In genomic region chr4:176792348-176793059, GRCh38 we compare ENCODE assay signal across 9 cellular contexts. TPM values are rescaled to one million over a fixed set of nuclear protein-coding genes. Genes with fewer than 3 reads are reported as not detected.
DNase-seq lines count a peak whose midpoint lies in the region; ATAC-seq, FAIRE-seq and TF ChIP-seq lines count a peak whose summit lies in the region.
"Had no signal": no experiment of that assay in that cellular context is flagged by ENCODE, and none has a peak within 500 bp of the region (broad histone marks: within the 10 kb centered on the region; RNA-seq: fewer than 3 reads in every experiment).

VEGFC (minus strand) TSS chr4:176792922; CDS start chr4:176792311, 611 bp downstream.

- H3K27me3 ChIP-seq in astrocyte (ENCODE audit: insufficient read depth, low read length): no peaks in the 10 kb centered on the region

- peak within 1 kb of the TSS; percentile 64 for H2AFZ ChIP-seq in astrocyte (ENCODE audit: low read depth, low read length)

- no peaks in the 10 kb centered on the region for H3K36me3 ChIP-seq in astrocyte (ENCODE audit: insufficient read depth, low read length)

- H3K9me3 ChIP-seq in astrocyte (ENCODE audit: insufficient read depth, low read depth, low read length): no peaks in the 10 kb centered on the region

- peaks cover 3% of the 10 kb centered on the region for H3K27me3 Mint-ChIP-seq in astrocyte (ENCODE audit: low read depth, unreplicated experiment)

- peaks cover 8% of the 10 kb centered on the region for H3K4me1 Mint-ChIP-seq in astrocyte (ENCODE audit: low read depth, unreplicated experiment)

- H3K4me3 Mint-ChIP-seq in astrocyte (ENCODE audit: unreplicated experiment): peak within 1 kb of the TSS; percentile 96

- H3K27ac Mint-ChIP-seq in astrocyte (ENCODE audit: unreplicated experiment): peak within 1 kb of the TSS; percentile 95

- H3K9me3 Mint-ChIP-seq in astrocyte (ENCODE audit: unreplicated experiment): no peaks in the 10 kb centered on the region

- H3K4me2 ChIP-seq in astrocyte (ENCODE audit: low read length): peak within 1 kb of the TSS; percentile 84

- H3K4me3 ChIP-seq in astrocyte (ENCODE audit: insufficient read depth, low read depth, low read length): peak within 1 kb of the TSS; percentile 96

- peaks cover 22% of the 10 kb centered on the region for H3K4me1 ChIP-seq in astrocyte (ENCODE audit: insufficient read depth, low read length)

- DNase-seq in stimulated activated CD4-positive, alpha-beta T cell treated with anti-CD3 and anti-CD28 coated beads, Interleukin-1b, Interleukin-23, amount 100 ng/mL, for 48 hours: peak; percentile 6
- no peak for DNase-seq in stimulated activated CD4-positive, alpha-beta T cell treated with anti-CD3 and anti-CD28 coated beads, Interleukin-4, amount 100 ng/mL, for 24 hours
- DNase-seq in NCI-H510A (lab: John Stamatoyannopoulos, UW): peak; percentile 29
- no peak for DNase-seq in astrocyte (ENCODE audit: low read depth)
- peak; percentile 70 for DNase-seq in hepatic stellate cell (ENCODE audit: low spot score)
- DNase-seq in putamen (ENCODE audit: low spot score): peak; percentile 24
- DNase-seq in foreskin melanocyte: no peak

- peak within 1 kb of the TSS; percentile 96 for H3K9ac ChIP-seq in astrocyte (ENCODE audit: low read length)

- FAIRE-seq in astrocyte (lab: Jason Lieb, UNC): no peak

- H4K20me1 ChIP-seq in astrocyte (ENCODE audit: insufficient read depth, low read length): peaks cover 5% of the 10 kb centered on the region

- peak within 1 kb of the TSS; percentile 77 for H3K27ac ChIP-seq in astrocyte (ENCODE audit: low read depth, low read length)

- peaks cover 45% of the 10 kb centered on the region for H3K79me2 ChIP-seq in astrocyte (ENCODE audit: insufficient read depth, low read length)

- no peaks in the 10 kb centered on the region for H3K36me3 Mint-ChIP-seq in astrocyte (ENCODE audit: low read depth, unreplicated experiment)

- peak; percentile 64 for ATAC-seq in HG02840 (IDR thresholded peaks at IDR 0.05; ENCODE audit: low FRiP score, unreplicated experiment)
- ATAC-seq: HCT116 had no signal

- TF ChIP-seq CTCF in astrocyte (IDR thresholded peaks at IDR 0.05; ENCODE audit: insufficient read depth, low read depth, low read length): no peak

RNA-seq across cellular contexts. Expression of gene VEGFC, which starts in this region (rescaled TPM):
- total RNA-seq in astrocyte: 20.3 and 24.2 TPM in 2 replicates

Comparison
In these comparisons a context has a peak if more than half of its experiments do, and no peak if none do; other contexts are left out.
1. DNase-seq: peak in stimulated activated CD4-positive, alpha-beta T cell treated with anti-CD3 and anti-CD28 coated beads, Interleukin-1b, Interleukin-23, amount 100 ng/mL, for 48 hours (single experiment), NCI-H510A (single experiment), hepatic stellate cell (single experiment) and putamen (single experiment); none in stimulated activated CD4-positive, alpha-beta T cell treated with anti-CD3 and anti-CD28 coated beads, Interleukin-4, amount 100 ng/mL, for 24 hours (single experiment), astrocyte (single experiment) and foreskin melanocyte (single experiment).